In genomic region chr2:16016282-16016681, GRCh38 we compare ENCODE assay signal across 33 cellular contexts.
"Had no signal": no experiment of that assay in that cellular context is flagged by ENCODE, and none has a peak within 500 bp of the region (broad histone marks: within the 10 kb centered on the region; RNA-seq: fewer than 3 reads in every experiment).

No MANE protein-coding gene starts in this region.

- H3K4me3 Mint-ChIP-seq: activated CD4-positive, alpha-beta memory T cell treated with anti-CD3 and anti-CD28 coated beads, Interleukin-2, amount 10 ng/mL, durations not matched to agents 7 days and 5 days; activated CD4-positive, alpha-beta T cell treated with anti-CD3 and anti-CD28 coated beads for 36 hours; activated CD4-positive, alpha-beta T cell treated with anti-CD3 and anti-CD28 coated beads, Interleukin-2, amount 10 ng/mL, durations not matched to agents 7 days and 5 days; activated CD8-positive, alpha-beta memory T cell treated with anti-CD3 and anti-CD28 coated beads, Interleukin-2, amount 10 ng/mL, durations not matched to agents 7 days and 5 days; activated CD8-positive, alpha-beta T cell treated with anti-CD3 and anti-CD28 coated beads, Interleukin-2, amount 10 ng/mL, durations not matched to agents 7 days and 5 days; activated naive CD4-positive, alpha-beta T cell treated with anti-CD3 and anti-CD28 coated beads, Interleukin-2, amount 10 ng/mL, durations not matched to agents 7 days and 5 days; activated naive CD4-positive, alpha-beta T cell treated with anti-CD3 and anti-CD28 coated beads, Interleukin-2, amount 50 U/mL, for 24 hours; activated naive CD8-positive, alpha-beta T cell; activated naive CD8-positive, alpha-beta T cell treated with anti-CD3 and anti-CD28 coated beads, Interleukin-2, amount 10 ng/mL, durations not matched to agents 7 days and 5 days; activated naive CD8-positive, alpha-beta T cell treated with anti-CD3 and anti-CD28 coated beads, Interleukin-2, amount 50 U/mL, for 24 hours; activated T-cell treated with anti-CD3 and anti-CD28 coated beads, Interleukin-2, amount 50 U/mL, for 24 hours; brain; central memory CD8-positive, alpha-beta T cell; T-helper 1 cell treated with Interleukin-12 subunit alpha and Interleukin-12 subunit beta and Interleukin-4 antibody, amounts not matched to agents 30 μg/mL and 1 μg/mL, for 36 hours; T-helper 2 cell treated with Interferon-gamma antibody and Interleukin-4, amounts not matched to agents 5 μg/mL and 100 μg/mL, for 36 hours had no signal

- H3K36me3 Mint-ChIP-seq: activated CD8-positive, alpha-beta memory T cell treated with anti-CD3 and anti-CD28 coated beads, Interleukin-2, amount 10 ng/mL, durations not matched to agents 7 days and 5 days; activated naive CD4-positive, alpha-beta T cell treated with anti-CD3 and anti-CD28 coated beads, Interleukin-2, amount 10 ng/mL, durations not matched to agents 7 days and 5 days; activated naive CD8-positive, alpha-beta T cell; activated naive CD8-positive, alpha-beta T cell treated with anti-CD3 and anti-CD28 coated beads, Interleukin-2, amount 10 ng/mL, durations not matched to agents 7 days and 5 days; brain had no signal

- H3K9me3 Mint-ChIP-seq: activated CD4-positive, alpha-beta memory T cell treated with anti-CD3 and anti-CD28 coated beads, Interleukin-2, amount 10 ng/mL, durations not matched to agents 7 days and 5 days; activated CD4-positive, alpha-beta T cell treated with anti-CD3 and anti-CD28 coated beads, Interleukin-2, amount 10 ng/mL, durations not matched to agents 7 days and 5 days; activated naive CD4-positive, alpha-beta T cell treated with anti-CD3 and anti-CD28 coated beads, Interleukin-2, amount 10 ng/mL, durations not matched to agents 7 days and 5 days; activated naive CD4-positive, alpha-beta T cell treated with anti-CD3 and anti-CD28 coated beads, Interleukin-2, amount 50 U/mL, for 24 hours; activated naive CD8-positive, alpha-beta T cell treated with anti-CD3 and anti-CD28 coated beads, Interleukin-2, amount 10 ng/mL, durations not matched to agents 7 days and 5 days; activated naive CD8-positive, alpha-beta T cell treated with anti-CD3 and anti-CD28 coated beads, Interleukin-2, amount 50 U/mL, for 24 hours; activated T-cell treated with anti-CD3 and anti-CD28 coated beads, Interleukin-2, amount 50 U/mL, for 24 hours; activated T-helper 2 cell treated with anti-CD3 and anti-CD28 coated beads, Interferon-gamma antibody, Interleukin-2, Interleukin-4, amounts not matched to agents 10 μg/mL and 5 μg/mL and 100 μg/mL, durations not matched to agents 14 hours and 24 hours and 36 hours; brain; central memory CD8-positive, alpha-beta T cell; T-helper 1 cell treated with Interleukin-12 subunit alpha and Interleukin-12 subunit beta and Interleukin-4 antibody, amounts not matched to agents 30 μg/mL and 1 μg/mL, for 36 hours; T-helper 2 cell treated with Interferon-gamma antibody and Interleukin-4, amounts not matched to agents 5 μg/mL and 100 μg/mL, for 36 hours had no signal

- DNase-seq: activated CD4-positive, alpha-beta memory T cell treated with anti-CD3 and anti-CD28 coated beads, Interleukin-2, amount 10 ng/mL, durations not matched to agents 7 days and 5 days; activated CD4-positive, alpha-beta T cell treated with anti-CD3 and anti-CD28 coated beads for 1 hour; activated CD4-positive, alpha-beta T cell treated with anti-CD3 and anti-CD28 coated beads for 36 hours; activated CD4-positive, alpha-beta T cell treated with anti-CD3 and anti-CD28 coated beads for 48 hours; activated CD4-positive, alpha-beta T cell treated with anti-CD3 and anti-CD28 coated beads, Interleukin-2, amount 10 ng/mL, durations not matched to agents 7 days and 5 days; activated CD4-positive, alpha-beta T cell treated with anti-CD3 and anti-CD28 coated beads, Interleukin-2, amount 50 U/mL, for 48 hours; activated CD4-positive, CD25-positive, alpha-beta regulatory T cell; activated CD8-positive, alpha-beta memory T cell treated with anti-CD3 and anti-CD28 coated beads for 24 hours; activated CD8-positive, alpha-beta memory T cell treated with anti-CD3 and anti-CD28 coated beads, Interleukin-2, amount 10 ng/mL, durations not matched to agents 7 days and 5 days; activated CD8-positive, alpha-beta memory T cell treated with anti-CD3 and anti-CD28 coated beads, Interleukin-2, amount 50 U/mL, for 48 hours; activated CD8-positive, alpha-beta T cell treated with anti-CD3 and anti-CD28 coated beads, Interleukin-2, amount 10 ng/mL, durations not matched to agents 7 days and 5 days; activated effector memory CD4-positive, alpha-beta T cell treated with Interleukin-2 at 50 U/mL for 16 hours; activated gamma-delta T cell; activated naive CD4-positive, alpha-beta T cell treated with anti-CD3 and anti-CD28 coated beads, Interleukin-2, amount 10 ng/mL, durations not matched to agents 7 days and 5 days; activated naive CD4-positive, alpha-beta T cell treated with Interleukin-2 at 50 U/mL for 16 hours; activated naive CD8-positive, alpha-beta T cell treated with anti-CD3 and anti-CD28 coated beads, Interleukin-2, amount 10 ng/mL, durations not matched to agents 7 days and 5 days; activated naive CD8-positive, alpha-beta T cell treated with anti-CD3 and anti-CD28 coated beads, Interleukin-2, amount 50 U/mL, for 24 hours; activated T-cell treated with anti-CD3 and anti-CD28 coated beads, Interleukin-2, amount 50 U/mL, for 24 hours; activated T-cell treated with anti-CD3 and anti-CD28 coated beads, Interleukin-2, amount 50 U/mL, for 48 hours; amygdala; anterior cingulate cortex; caudate nucleus; cerebellar nuclear complex; T-helper 1 cell; T-helper 2 cell; T-helper 9 cell had no signal

- H3K27me3 Mint-ChIP-seq: activated naive CD4-positive, alpha-beta T cell treated with anti-CD3 and anti-CD28 coated beads, Interleukin-2, amount 10 ng/mL, durations not matched to agents 7 days and 5 days had no signal

- H3K4me1 Mint-ChIP-seq: activated CD4-positive, alpha-beta memory T cell treated with anti-CD3 and anti-CD28 coated beads, Interleukin-2, amount 10 ng/mL, durations not matched to agents 7 days and 5 days; activated CD4-positive, alpha-beta T cell treated with anti-CD3 and anti-CD28 coated beads, Interleukin-2, amount 10 ng/mL, durations not matched to agents 7 days and 5 days; activated CD8-positive, alpha-beta memory T cell treated with anti-CD3 and anti-CD28 coated beads, Interleukin-2, amount 10 ng/mL, durations not matched to agents 7 days and 5 days; activated naive CD4-positive, alpha-beta T cell treated with anti-CD3 and anti-CD28 coated beads, Interleukin-2, amount 10 ng/mL, durations not matched to agents 7 days and 5 days; central memory CD8-positive, alpha-beta T cell had no signal

- H3K27ac Mint-ChIP-seq: activated CD4-positive, alpha-beta memory T cell treated with anti-CD3 and anti-CD28 coated beads, Interleukin-2, amount 10 ng/mL, durations not matched to agents 7 days and 5 days; activated CD4-positive, alpha-beta T cell treated with anti-CD3 and anti-CD28 coated beads for 36 hours; activated CD4-positive, alpha-beta T cell treated with anti-CD3 and anti-CD28 coated beads, Interleukin-2, amount 10 ng/mL, durations not matched to agents 7 days and 5 days; activated CD8-positive, alpha-beta memory T cell treated with anti-CD3 and anti-CD28 coated beads, Interleukin-2, amount 10 ng/mL, durations not matched to agents 7 days and 5 days; activated CD8-positive, alpha-beta T cell treated with anti-CD3 and anti-CD28 coated beads, Interleukin-2, amount 10 ng/mL, durations not matched to agents 7 days and 5 days; activated naive CD4-positive, alpha-beta T cell treated with anti-CD3 and anti-CD28 coated beads, Interleukin-2, amount 10 ng/mL, durations not matched to agents 7 days and 5 days; activated naive CD4-positive, alpha-beta T cell treated with anti-CD3 and anti-CD28 coated beads, Interleukin-2, amount 50 U/mL, for 24 hours; activated naive CD8-positive, alpha-beta T cell; activated naive CD8-positive, alpha-beta T cell treated with anti-CD3 and anti-CD28 coated beads, Interleukin-2, amount 10 ng/mL, durations not matched to agents 7 days and 5 days; activated naive CD8-positive, alpha-beta T cell treated with anti-CD3 and anti-CD28 coated beads, Interleukin-2, amount 50 U/mL, for 24 hours; activated T-cell treated with anti-CD3 and anti-CD28 coated beads, Interleukin-2, amount 50 U/mL, for 24 hours; activated T-helper 2 cell treated with anti-CD3 and anti-CD28 coated beads, Interferon-gamma antibody, Interleukin-2, Interleukin-4, amounts not matched to agents 10 μg/mL and 5 μg/mL and 100 μg/mL, durations not matched to agents 14 hours and 24 hours and 36 hours; T-helper 1 cell treated with Interleukin-12 subunit alpha and Interleukin-12 subunit beta and Interleukin-4 antibody, amounts not matched to agents 30 μg/mL and 1 μg/mL, for 36 hours; T-helper 2 cell treated with Interferon-gamma antibody and Interleukin-4, amounts not matched to agents 5 μg/mL and 100 μg/mL, for 36 hours had no signal
